ENCODE assay signal across 17 cellular contexts in genomic region chr11:120675171-120675570, GRCh38.
"Had no signal": no experiment of that assay in that cellular context is flagged by ENCODE, and none has a peak within 500 bp of the region (broad histone marks: within the 10 kb centered on the region; RNA-seq: fewer than 3 reads in every experiment).

No MANE protein-coding gene starts in this region.

- H3K4me3 ChIP-seq: heart left ventricle, lung, mucosa of descending colon, suprapubic skin had no signal

- ATAC-seq: activated naive CD4-positive, alpha-beta T cell treated with anti-CD3 and anti-CD28 coated beads, Interleukin-2, amount 50 U/mL, for 72 hours; heart left ventricle; left cardiac atrium; naive thymus-derived CD4-positive, alpha-beta T cell had no signal

- H3K27me3 Mint-ChIP-seq: activated CD4-positive, alpha-beta memory T cell treated with anti-CD3 and anti-CD28 coated beads, Interleukin-2, amount 10 ng/mL, durations not matched to agents 7 days and 5 days had no signal

- H3K4me1 Mint-ChIP-seq: activated CD4-positive, alpha-beta memory T cell treated with anti-CD3 and anti-CD28 coated beads, Interleukin-2, amount 10 ng/mL, durations not matched to agents 7 days and 5 days; naive thymus-derived CD4-positive, alpha-beta T cell had no signal

- DNase-seq: activated CD4-positive, alpha-beta memory T cell treated with anti-CD3 and anti-CD28 coated beads, Interleukin-2, amount 10 ng/mL, durations not matched to agents 7 days and 5 days; activated CD4-positive, alpha-beta T cell treated with anti-CD3 and anti-CD28 coated beads for 4 hours; activated effector memory CD4-positive, alpha-beta T cell treated with anti-CD3 and anti-CD28 coated beads, Interleukin-2, amount 50 U/mL, for 16 hours; activated T-cell treated with anti-CD3 and anti-CD28 coated beads, Interleukin-2, amount 50 U/mL, for 24 hours; amniotic stem cell; cerebellar nuclear complex; foreskin melanocyte; heart left ventricle; left cardiac atrium; mucosa of descending colon; naive thymus-derived CD4-positive, alpha-beta T cell; retina; trophoblast cell had no signal

- H3K36me3 Mint-ChIP-seq: activated naive CD4-positive, alpha-beta T cell treated with anti-CD3 and anti-CD28 coated beads, Interleukin-2, amount 50 U/mL, for 72 hours; naive thymus-derived CD4-positive, alpha-beta T cell had no signal

- H3K4me3 Mint-ChIP-seq: activated CD4-positive, alpha-beta memory T cell treated with anti-CD3 and anti-CD28 coated beads, Interleukin-2, amount 10 ng/mL, durations not matched to agents 7 days and 5 days; activated T-cell treated with anti-CD3 and anti-CD28 coated beads, Interleukin-2, amount 50 U/mL, for 24 hours; naive thymus-derived CD4-positive, alpha-beta T cell; stimulated activated naive CD8-positive, alpha-beta T cell treated with anti-CD3 and anti-CD28 coated beads, Interleukin-15, Interleukin-2, amounts not matched to agents 100 ng/mL and 50 ng/mL, for 24 hours had no signal

- H3K27ac Mint-ChIP-seq: activated CD4-positive, alpha-beta memory T cell treated with anti-CD3 and anti-CD28 coated beads, Interleukin-2, amount 10 ng/mL, durations not matched to agents 7 days and 5 days; activated naive CD4-positive, alpha-beta T cell treated with anti-CD3 and anti-CD28 coated beads, Interleukin-2, amount 50 U/mL, for 72 hours; activated T-cell treated with anti-CD3 and anti-CD28 coated beads, Interleukin-2, amount 50 U/mL, for 24 hours; naive thymus-derived CD4-positive, alpha-beta T cell; stimulated activated naive CD8-positive, alpha-beta T cell treated with anti-CD3 and anti-CD28 coated beads, Interleukin-15, Interleukin-2, amounts not matched to agents 100 ng/mL and 50 ng/mL, for 24 hours had no signal

- H3K9me3 Mint-ChIP-seq: activated CD4-positive, alpha-beta memory T cell treated with anti-CD3 and anti-CD28 coated beads, Interleukin-2, amount 10 ng/mL, durations not matched to agents 7 days and 5 days; activated naive CD4-positive, alpha-beta T cell treated with anti-CD3 and anti-CD28 coated beads, Interleukin-2, amount 50 U/mL, for 72 hours; activated T-cell treated with anti-CD3 and anti-CD28 coated beads, Interleukin-2, amount 50 U/mL, for 24 hours; stimulated activated naive CD8-positive, alpha-beta T cell treated with anti-CD3 and anti-CD28 coated beads, Interleukin-15, Interleukin-2, amounts not matched to agents 100 ng/mL and 50 ng/mL, for 24 hours had no signal
